Comparison of ENCODE assay signal across 18 cellular contexts in genomic region chr6:37714836-37715425, GRCh38.
"Had no signal": no experiment of that assay in that cellular context is flagged by ENCODE, and none has a peak within 500 bp of the region (broad histone marks: within the 10 kb centered on the region; RNA-seq: fewer than 3 reads in every experiment).

No MANE protein-coding gene starts in this region.

- H3K9me3 ChIP-seq: esophagus muscularis mucosa, neutrophil, right lobe of liver, thyroid gland had no signal

- DNase-seq: activated CD4-positive, alpha-beta T cell treated with anti-CD3 and anti-CD28 coated beads, Interleukin-2, amount 50 U/mL, for 1 hour; activated CD4-positive, CD25-positive, alpha-beta regulatory T cell treated with anti-CD3 and anti-CD28 coated beads, Interleukin-2, amount 50 U/mL, for 72 hours; activated CD8-positive, alpha-beta memory T cell treated with anti-CD3 and anti-CD28 coated beads, Interleukin-2, amount 50 U/mL, for 4 hours; activated effector memory CD4-positive, alpha-beta T cell treated with anti-CD3 and anti-CD28 coated beads, Interleukin-2, amount 50 U/mL, for 16 hours; activated T-cell treated with anti-CD3 and anti-CD28 coated beads, Interleukin-2, amount 50 U/mL, for 4 hours; dermis blood vessel endothelial cell; effector memory CD4-positive, alpha-beta T cell; foreskin keratinocyte; left ventricle myocardium inferior; stimulated activated CD4-positive, alpha-beta T cell treated with anti-CD3 and anti-CD28 coated beads, Interleukin-4, amount 100 ng/mL, for 4 hours; stimulated activated naive CD4-positive, alpha-beta T cell; thyroid gland had no signal

- H3K9ac ChIP-seq: parathyroid adenoma had no signal

- H3K9me3 Mint-ChIP-seq: activated naive CD4-positive, alpha-beta T cell treated with anti-CD3 and anti-CD28 coated beads, Interleukin-2, amount 50 U/mL, for 24 hours; activated T-cell treated with anti-CD3 and anti-CD28 coated beads, Interleukin-2, amount 50 U/mL, for 4 hours had no signal

- H3K27me3 ChIP-seq: cardiac muscle cell, esophagus muscularis mucosa, foreskin keratinocyte, right lobe of liver, thyroid gland had no signal

- H3K36me3 ChIP-seq: cardiac muscle cell, esophagus muscularis mucosa, left ventricle myocardium inferior, neutrophil, right lobe of liver, thyroid gland had no signal

- H3K4me3 ChIP-seq: cardiac muscle cell, esophagus muscularis mucosa, left ventricle myocardium inferior, right lobe of liver, thyroid gland had no signal

- H3K4me1 ChIP-seq: parathyroid adenoma, right lobe of liver had no signal

- H3K27ac ChIP-seq: cardiac muscle cell, esophagus muscularis mucosa, foreskin keratinocyte, left ventricle myocardium inferior, neutrophil, parathyroid adenoma, right lobe of liver, thyroid gland had no signal

- ATAC-seq: activated T-cell treated with anti-CD3 and anti-CD28 coated beads, Interleukin-2, amount 50 U/mL, for 4 hours; foreskin keratinocyte; right lobe of liver had no signal

- H3K36me3 Mint-ChIP-seq: activated naive CD4-positive, alpha-beta T cell treated with anti-CD3 and anti-CD28 coated beads, Interleukin-2, amount 50 U/mL, for 24 hours had no signal

- H3K4me1 Mint-ChIP-seq: activated naive CD4-positive, alpha-beta T cell treated with anti-CD3 and anti-CD28 coated beads, Interleukin-2, amount 50 U/mL, for 24 hours had no signal

- H3K27ac Mint-ChIP-seq: activated naive CD4-positive, alpha-beta T cell treated with anti-CD3 and anti-CD28 coated beads, Interleukin-2, amount 50 U/mL, for 24 hours had no signal

- H2AFZ ChIP-seq: parathyroid adenoma had no signal

- H3K27me3 Mint-ChIP-seq: activated naive CD4-positive, alpha-beta T cell treated with anti-CD3 and anti-CD28 coated beads, Interleukin-2, amount 50 U/mL, for 24 hours had no signal

- H3K4me3 Mint-ChIP-seq: activated naive CD4-positive, alpha-beta T cell treated with anti-CD3 and anti-CD28 coated beads, Interleukin-2, amount 50 U/mL, for 24 hours; activated T-cell treated with anti-CD3 and anti-CD28 coated beads, Interleukin-2, amount 50 U/mL, for 4 hours had no signal
